In genomic region chr3:12287727-12288465, GRCh38 we compare ENCODE assay signal across 8 cellular contexts. TPM values are rescaled to one million over a fixed set of nuclear protein-coding genes. Genes with fewer than 3 reads are reported as not detected.
A peak's percentile ranks its signal among the peaks of the same experiment; 100 is the strongest.
DNase-seq lines count a peak whose midpoint lies in the region; ATAC-seq and TF ChIP-seq lines count a peak whose summit lies in the region.

No MANE protein-coding gene starts in this region.

- ATAC-seq in gastroesophageal sphincter: peak; percentile 66
- no peak for ATAC-seq in GM19023 (IDR thresholded peaks at IDR 0.05; ENCODE audit: unreplicated experiment)

- no peak overlapping the region for H3K27ac Mint-ChIP-seq in activated naive CD4-positive, alpha-beta T cell treated with anti-CD3 and anti-CD28 coated beads, Interleukin-2, amount 10 ng/mL, durations not matched to agents 7 days and 5 days

- H3K9me3 Mint-ChIP-seq in activated naive CD4-positive, alpha-beta T cell treated with anti-CD3 and anti-CD28 coated beads, Interleukin-2, amount 10 ng/mL, durations not matched to agents 7 days and 5 days: no peaks in the 10 kb centered on the region

- H3K27me3 Mint-ChIP-seq in activated naive CD4-positive, alpha-beta T cell treated with anti-CD3 and anti-CD28 coated beads, Interleukin-2, amount 10 ng/mL, durations not matched to agents 7 days and 5 days: peaks cover 59% of the 10 kb centered on the region

- H3K4me3 ChIP-seq in WI38 (ENCODE audit: low read depth, low read length) (peak overlapping the region; percentile 90), gastroesophageal sphincter (peak overlapping the region; percentile 47 to 69), ovary (peak overlapping the region; percentile 75)

- no CpG with 5 or more reads among the region's 100 CpGs for WGBS in gastroesophageal sphincter (ENCODE audit: low coverage in 1 of 2), 2 donors
- 0 to 1% (median 1%) methylated on average over 52 to 92 of the region's 100 CpGs for WGBS in ovary, 3 donors

- no peak for TF ChIP-seq CTCF in WI38 (IDR thresholded peaks at IDR 0.05; ENCODE audit: low read depth, low read length)
- TF ChIP-seq CTCF in gastroesophageal sphincter (IDR thresholded peaks at IDR 0.05): no peak
- no peak for TF ChIP-seq CTCF in ovary (IDR thresholded peaks at IDR 0.05)

- CTCF ChIA-PET in activated naive CD4-positive, alpha-beta T cell treated with anti-CD3 and anti-CD28 coated beads, Interleukin-2, amount 10 ng/mL, durations not matched to agents 7 days and 5 days (lab: Charles Lee): no interaction called here

- peaks cover 4% of the 10 kb centered on the region for H3K4me1 Mint-ChIP-seq in activated naive CD4-positive, alpha-beta T cell treated with anti-CD3 and anti-CD28 coated beads, Interleukin-2, amount 10 ng/mL, durations not matched to agents 7 days and 5 days

- intact Hi-C loops in ovary (cut with DNase I): loop anchor here in 2 of 4 donors (2.0 to 10.0 kb wide), 3 partner anchors 103 to 195 kb away; no protein-coding TSS in a partner anchor

- H3K27me3 ChIP-seq in gastroesophageal sphincter (peaks cover 54% of the 10 kb centered on the region), ovary (no peaks in the 10 kb centered on the region)

- H3K36me3 Mint-ChIP-seq in activated naive CD4-positive, alpha-beta T cell treated with anti-CD3 and anti-CD28 coated beads, Interleukin-2, amount 10 ng/mL, durations not matched to agents 7 days and 5 days: no peaks in the 10 kb centered on the region

- H3K4me1 ChIP-seq in gastroesophageal sphincter: peaks cover 0 to 13% (median 3%) of the 10 kb centered on the region in 3 donors
- H3K4me1 ChIP-seq in ovary (ENCODE audit: insufficient read depth): peaks cover 5% of the 10 kb centered on the region

- peak overlapping the region; percentile 26 for H3K4me3 Mint-ChIP-seq in activated naive CD4-positive, alpha-beta T cell treated with anti-CD3 and anti-CD28 coated beads, Interleukin-2, amount 10 ng/mL, durations not matched to agents 7 days and 5 days

- H3K27ac ChIP-seq in gastroesophageal sphincter: peak overlapping the region in 3 of 4 donors; percentile 75 to 85 (median 77)
- peak overlapping the region; percentile 77 to 87 for H3K27ac ChIP-seq in ovary

- TF ChIP-seq POLR2A in gastroesophageal sphincter (IDR thresholded peaks at IDR 0.05) (no peak), ovary (IDR thresholded peaks at IDR 0.05) (no peak)

- no peak for DNase-seq in activated naive CD4-positive, alpha-beta T cell treated with anti-CD3 and anti-CD28 coated beads, Interleukin-2, amount 10 ng/mL, durations not matched to agents 7 days and 5 days
- no peak for DNase-seq in activated naive CD4-positive, alpha-beta T cell treated with Interleukin-2 at 50 U/mL for 16 hours
- peak; percentile 49 to 78 (median 75) for DNase-seq in ovary
- DNase-seq in stimulated activated CD4-positive, alpha-beta T cell treated with anti-CD3 and anti-CD28 coated beads, Interleukin-4, amount 100 ng/mL, for 24 hours: no peak
- no peak for DNase-seq in stimulated activated naive CD4-positive, alpha-beta T cell (lab: John Stamatoyannopoulos, UW)

- H3K9me3 ChIP-seq in gastroesophageal sphincter (peaks cover 0 to 8% (median 0%) of the 10 kb centered on the region in 3 donors), ovary (no peaks in the 10 kb centered on the region)

- TF ChIP-seq EP300 in gastroesophageal sphincter (IDR thresholded peaks at IDR 0.05): no peak
- no peak for TF ChIP-seq EP300 in ovary (IDR thresholded peaks at IDR 0.05)

- no peaks in the 10 kb centered on the region for H3K36me3 ChIP-seq in gastroesophageal sphincter
- no peaks in the 10 kb centered on the region for H3K36me3 ChIP-seq in ovary

RNA-seq across cellular contexts. Expression of gene PPARG, which starts 1.0 kb away (rescaled TPM):
- 10 to 100 TPM in 2 of 4 donors, 1 to 10 TPM in 2; 3.9 to 14.9 (median 9.3) TPM for total RNA-seq in gastroesophageal sphincter
- total RNA-seq in ovary: 10 to 100 TPM; 12.8 to 53.6 (median 32.4) TPM
- polyA plus RNA-seq in ovary: 10 to 100 TPM; 28.6 to 41.4 TPM

Comparison
In these comparisons a context has a peak if more than half of its experiments do, and no peak if none do; other contexts are left out.
1. DNase-seq: peak in ovary (5 of 5); none in activated naive CD4-positive, alpha-beta T cell treated with anti-CD3 and anti-CD28 coated beads, Interleukin-2, amount 10 ng/mL, durations not matched to agents 7 days and 5 days (single experiment), activated naive CD4-positive, alpha-beta T cell treated with Interleukin-2 at 50 U/mL for 16 hours (single experiment), stimulated activated CD4-positive, alpha-beta T cell treated with anti-CD3 and anti-CD28 coated beads, Interleukin-4, amount 100 ng/mL, for 24 hours (single experiment) and stimulated activated naive CD4-positive, alpha-beta T cell (0 of 6).
2. Peak in every context shown above with its lines, with median percentiles within 50 percentile points of each other: H3K4me3 ChIP-seq.